ENCODE assay signal across 28 cellular contexts in genomic region chr9:78253285-78253684, GRCh38.
"Had no signal": no experiment of that assay in that cellular context is flagged by ENCODE, and none has a peak within 500 bp of the region (broad histone marks: within the 10 kb centered on the region; RNA-seq: fewer than 3 reads in every experiment).

No MANE protein-coding gene starts in this region.

- H3K27me3 ChIP-seq: left lung, pancreas, stomach, testis, thyroid gland, transverse colon, upper lobe of left lung, vagina had no signal

- H3K4me1 Mint-ChIP-seq: stimulated activated naive B cell treated with anti-CD40 and anti-IgM and Interleukin-4, amounts not matched to agents 10 μg/mL and 1 μg/mL and 100 μg/mL, for 72 hours had no signal

- H3K27me3 Mint-ChIP-seq: naive thymus-derived CD8-positive, alpha-beta T cell; stimulated activated naive B cell treated with anti-CD40 and anti-IgM and Interleukin-4, amounts not matched to agents 10 μg/mL and 1 μg/mL and 100 μg/mL, for 72 hours had no signal

- H3K27ac ChIP-seq: left lung, lower lobe of right lung, pancreas, prostate gland, skin epidermis, stomach, testis, thyroid gland, transverse colon, upper lobe of left lung, vagina had no signal

- H3K4me3 ChIP-seq: left lung, lower lobe of right lung, pancreas, prostate gland, skin epidermis, stomach, testis, thyroid gland, transverse colon, upper lobe of left lung, vagina had no signal

- H3K36me3 ChIP-seq: pancreas, prostate gland, thyroid gland, transverse colon had no signal

- FAIRE-seq: islet of Langerhans, kidney, pancreas had no signal

- DNase-seq: hippocampal formation; kidney; left colon; left lung; lower lobe of right lung; mammary epithelial cell; mesenchymal stem cell; naive thymus-derived CD8-positive, alpha-beta T cell; pancreas; posterior cingulate gyrus; retina; right cardiac atrium; stimulated activated CD4-positive, alpha-beta T cell treated with anti-CD3 and anti-CD28 coated beads, Interleukin-12 subunit alpha, Interleukin-12 subunit beta, amount 100 ng/mL, for 4 hours; stimulated activated CD4-positive, alpha-beta T cell treated with anti-CD3 and anti-CD28 coated beads, Interleukin-15, amount 100 ng/mL, for 24 hours; stimulated activated CD4-positive, alpha-beta T cell treated with anti-CD3 and anti-CD28 coated beads, Interleukin-2, amount 100 ng/mL, for 24 hours; stimulated activated CD4-positive, alpha-beta T cell treated with anti-CD3 and anti-CD28 coated beads, Interleukin-4, amount 100 ng/mL, for 1 hour; stimulated activated naive B cell treated with anti-CD40 and anti-IgM and Interleukin-4, amounts not matched to agents 10 μg/mL and 1 μg/mL and 100 μg/mL, for 72 hours; stimulated activated naive CD8-positive, alpha-beta T cell treated with anti-CD3 and anti-CD28 coated beads, Interleukin-15, Interleukin-2, amounts not matched to agents 100 U/mL and 50 U/mL, for 24 hours; stomach; testis; thyroid gland; transverse colon; upper lobe of left lung had no signal

- H3K4me1 ChIP-seq: left lung, lower lobe of right lung, prostate gland, stomach, testis, thyroid gland, transverse colon, upper lobe of left lung, vagina had no signal

- H3K9me3 ChIP-seq: left lung, lower lobe of right lung, prostate gland, stomach, testis, thyroid gland, transverse colon, upper lobe of left lung, vagina had no signal

- ATAC-seq: left colon; left lung; lower lobe of right lung; naive thymus-derived CD8-positive, alpha-beta T cell; pancreas; right cardiac atrium; sciatic nerve; stimulated activated naive B cell treated with anti-CD40 and anti-IgM and Interleukin-4, amounts not matched to agents 10 μg/mL and 1 μg/mL and 100 μg/mL, for 72 hours; stimulated activated naive CD8-positive, alpha-beta T cell treated with anti-CD3 and anti-CD28 coated beads, Interleukin-15, Interleukin-2, amounts not matched to agents 100 U/mL and 50 U/mL, for 24 hours had no signal

- H3K27ac Mint-ChIP-seq: stimulated activated naive B cell treated with anti-CD40 and anti-IgM and Interleukin-4, amounts not matched to agents 10 μg/mL and 1 μg/mL and 100 μg/mL, for 72 hours had no signal

- H3K4me3 Mint-ChIP-seq: naive thymus-derived CD8-positive, alpha-beta T cell; stimulated activated naive B cell treated with anti-CD40 and anti-IgM and Interleukin-4, amounts not matched to agents 10 μg/mL and 1 μg/mL and 100 μg/mL, for 72 hours had no signal

- H3K9me3 Mint-ChIP-seq: naive thymus-derived CD8-positive, alpha-beta T cell; stimulated activated naive B cell treated with anti-CD40 and anti-IgM and Interleukin-4, amounts not matched to agents 10 μg/mL and 1 μg/mL and 100 μg/mL, for 72 hours had no signal
